Comparison of ENCODE assay signal across 9 cellular contexts in genomic region chr2:43217228-43218220, GRCh38. TPM values are rescaled to one million over a fixed set of nuclear protein-coding genes. Genes with fewer than 3 reads are reported as not detected.
DNase-seq lines count a peak whose midpoint lies in the region; ATAC-seq and TF ChIP-seq lines count a peak whose summit lies in the region.
"Had no signal": no experiment of that assay in that cellular context is flagged by ENCODE, and none has a peak within 500 bp of the region (broad histone marks: within the 10 kb centered on the region; RNA-seq: fewer than 3 reads in every experiment).

No MANE protein-coding gene starts in this region.

- H3K9me3 ChIP-seq in left lung (no peaks in the 10 kb centered on the region), thyroid gland (no peaks in the 10 kb centered on the region), Caco-2 (no peaks in the 10 kb centered on the region)
- H3K9me3 ChIP-seq: BE2C had no signal

- TF ChIP-seq CTCF in left lung (IDR thresholded peaks at IDR 0.05) (no peak), thyroid gland (IDR thresholded peaks at IDR 0.05) (no peak), Caco-2 (IDR thresholded peaks at IDR 0.05; ENCODE audit: insufficient read depth in 1 of 2, low read depth in 1 of 2, low read length in 1 of 2, severe bottlenecking in 1 of 2, unreplicated experiment in 1 of 2) (no peak)

- TF ChIP-seq POLR2A in thyroid gland (IDR thresholded peaks at IDR 0.05) = peak in 1 of 2 donors; percentile 12

- H3K27me3 ChIP-seq in left lung (no peaks in the 10 kb centered on the region), thyroid gland (no peaks in the 10 kb centered on the region), Caco-2 (replicated peaks; ENCODE audit: control insufficient read depth, insufficient read depth, low read length) (no peaks in the 10 kb centered on the region)
- H3K27me3 ChIP-seq: BE2C had no signal

- WGBS in thyroid gland, 2 donors = 41 to 49% methylated on average over 9 to 11 of the region's 14 CpGs

- H3K4me3 Mint-ChIP-seq in activated CD4-positive, alpha-beta T cell treated with anti-CD3 and anti-CD28 coated beads, Interleukin-2, amount 10 ng/mL, durations not matched to agents 24 days and 14 days = no peak overlapping the region
- peak overlapping the region; percentile 42 for H3K4me3 Mint-ChIP-seq in activated naive CD8-positive, alpha-beta T cell treated with anti-CD3 and anti-CD28 coated beads for 36 hours
- no peak overlapping the region for H3K4me3 Mint-ChIP-seq in Caco-2 (ENCODE audit: unreplicated experiment)

- no peak for DNase-seq in activated CD4-positive, alpha-beta T cell treated with anti-CD3 and anti-CD28 coated beads, Interleukin-2, amount 10 ng/mL, durations not matched to agents 24 days and 14 days
- no peak for DNase-seq in activated CD4-positive, alpha-beta T cell treated with anti-CD3 and anti-CD28 coated beads, Interleukin-2, amount 50 U/mL, for 4 hours
- no peak for DNase-seq in activated naive CD8-positive, alpha-beta T cell treated with anti-CD3 and anti-CD28 coated beads for 36 hours
- DNase-seq in left lung (no peak), thyroid gland (peak; percentile 51 to 64), Caco-2 (no peak)
- DNase-seq: BE2C had no signal

- H3K9me3 Mint-ChIP-seq in activated CD4-positive, alpha-beta T cell treated with anti-CD3 and anti-CD28 coated beads, Interleukin-2, amount 10 ng/mL, durations not matched to agents 24 days and 14 days = no peaks in the 10 kb centered on the region
- H3K9me3 Mint-ChIP-seq in activated naive CD8-positive, alpha-beta T cell treated with anti-CD3 and anti-CD28 coated beads for 36 hours = no peaks in the 10 kb centered on the region
- H3K9me3 Mint-ChIP-seq in Caco-2 (ENCODE audit: unreplicated experiment) = no peaks in the 10 kb centered on the region

- peak overlapping the region; percentile 99 for H3K27ac ChIP-seq in left lung
- peak overlapping the region; percentile 99 to 100 (median 100) for H3K27ac ChIP-seq in thyroid gland

- POLR2A ChIA-PET in Caco-2 (lab: Charles Lee) = interaction anchor here (1.0 to 3.1 kb wide), 2 partner anchors 9 to 56 kb away, joined by 3 to 9 read pairs; no protein-coding TSS in a partner anchor

- CTCF ChIA-PET in Caco-2 (lab: Charles Lee) = interaction anchor here (0.6 to 1.8 kb wide), 3 partner anchors 10 to 111 kb away, joined by 3 to 6 read pairs (median 5); no protein-coding TSS in a partner anchor

- H3K36me3 Mint-ChIP-seq in activated CD4-positive, alpha-beta T cell treated with anti-CD3 and anti-CD28 coated beads, Interleukin-2, amount 10 ng/mL, durations not matched to agents 24 days and 14 days (ENCODE audit: low read depth) = peaks cover 17% of the 10 kb centered on the region
- H3K36me3 Mint-ChIP-seq in activated naive CD8-positive, alpha-beta T cell treated with anti-CD3 and anti-CD28 coated beads for 36 hours = peaks cover 16% of the 10 kb centered on the region
- peaks cover 48% of the 10 kb centered on the region for H3K36me3 Mint-ChIP-seq in Caco-2 (ENCODE audit: insufficient read depth, unreplicated experiment)

- H3K4me3 ChIP-seq in left lung = no peak overlapping the region
- H3K4me3 ChIP-seq in thyroid gland (replicated peaks in 1 of 3) = no peak overlapping the region
- no peak overlapping the region for H3K4me3 ChIP-seq in Caco-2 (ENCODE audit: low read depth, low read length)

- H3K27me3 Mint-ChIP-seq in activated CD4-positive, alpha-beta T cell treated with anti-CD3 and anti-CD28 coated beads, Interleukin-2, amount 10 ng/mL, durations not matched to agents 24 days and 14 days = no peaks in the 10 kb centered on the region
- H3K27me3 Mint-ChIP-seq in activated naive CD8-positive, alpha-beta T cell treated with anti-CD3 and anti-CD28 coated beads for 36 hours = no peaks in the 10 kb centered on the region
- no peaks in the 10 kb centered on the region for H3K27me3 Mint-ChIP-seq in Caco-2 (ENCODE audit: insufficient read depth, unreplicated experiment)

- intact Hi-C loops in activated CD4-positive, alpha-beta T cell treated with anti-CD3 and anti-CD28 coated beads, Interleukin-2, amount 10 ng/mL, durations not matched to agents 24 days and 14 days (cut with micrococcal nuclease) = no loop called here
- intact Hi-C loops in left lung (cut with DNase I) = no loop called here
- intact Hi-C loops in thyroid gland (cut with DNase I) = loop anchor here (2.0 kb wide), 1 partner anchor 59 kb away; no protein-coding TSS in a partner anchor
- intact Hi-C loops in Caco-2 (cut with micrococcal nuclease; ENCODE audit: unreplicated experiment) = loop anchor here (2.0 kb wide), 1 partner anchor 177 kb away; no protein-coding TSS in a partner anchor

- H3K4me1 Mint-ChIP-seq in activated CD4-positive, alpha-beta T cell treated with anti-CD3 and anti-CD28 coated beads, Interleukin-2, amount 10 ng/mL, durations not matched to agents 24 days and 14 days = peaks cover 43% of the 10 kb centered on the region
- peaks cover 50% of the 10 kb centered on the region for H3K4me1 Mint-ChIP-seq in activated naive CD8-positive, alpha-beta T cell treated with anti-CD3 and anti-CD28 coated beads for 36 hours
- H3K4me1 Mint-ChIP-seq in Caco-2 (ENCODE audit: low read depth, unreplicated experiment) = peaks cover 37% of the 10 kb centered on the region

- BruUV-seq in Caco-2 (replicated peaks; lab: Mats Ljungman, UMichigan) = no TSS peak

- no peaks in the 10 kb centered on the region for H3K36me3 ChIP-seq in left lung
- H3K36me3 ChIP-seq in thyroid gland = peaks cover 6 to 8% of the 10 kb centered on the region in 2 donors
- H3K36me3 ChIP-seq in Caco-2 (ENCODE audit: control insufficient read depth, insufficient read depth, low read length) = 0 out of 2 replicates have a peak, but pooled peaks cover 1% of the 10 kb centered on the region
- H3K36me3 ChIP-seq: BE2C had no signal

- peak overlapping the region; percentile 75 for H3K27ac Mint-ChIP-seq in activated CD4-positive, alpha-beta T cell treated with anti-CD3 and anti-CD28 coated beads, Interleukin-2, amount 10 ng/mL, durations not matched to agents 24 days and 14 days
- peak overlapping the region; percentile 79 for H3K27ac Mint-ChIP-seq in activated naive CD8-positive, alpha-beta T cell treated with anti-CD3 and anti-CD28 coated beads for 36 hours
- no peak overlapping the region for H3K27ac Mint-ChIP-seq in Caco-2 (ENCODE audit: unreplicated experiment)

- ATAC-seq in left lung (no peak), HG02852 (IDR thresholded peaks at IDR 0.05; ENCODE audit: unreplicated experiment) (no peak), GM18870 (IDR thresholded peaks at IDR 0.05; ENCODE audit: unreplicated experiment) (no peak)

- H3K4me1 ChIP-seq in left lung (peaks cover 41 to 76% of the 10 kb centered on the region in 2 donors), thyroid gland (peaks cover 30 to 41% of the 10 kb centered on the region in 2 donors), Caco-2 (peaks cover 40% of the 10 kb centered on the region)

RNA-seq across cellular contexts. Expression of gene ZFP36L2, which starts 8.9 kb away (rescaled TPM):
- 92.8 and 93.1 TPM in 2 replicates for total RNA-seq in activated CD4-positive, alpha-beta T cell treated with anti-CD3 and anti-CD28 coated beads, Interleukin-2, amount 10 ng/mL, durations not matched to agents 24 days and 14 days
- total RNA-seq in activated naive CD8-positive, alpha-beta T cell treated with anti-CD3 and anti-CD28 coated beads for 36 hours = 10 to 100 TPM; 58.2 to 58.4 TPM
- 100 to 1,000 TPM in 1 of 2 donors, 10 to 100 TPM in 1; 72.2 to 112 TPM for total RNA-seq in left lung
- total RNA-seq in thyroid gland = 100 to 1,000 TPM; 146 to 287 (median 172) TPM
- total RNA-seq in Caco-2 (2022) = 225 and 237 TPM in 2 replicates

Comparison
In these comparisons a context has a peak if more than half of its experiments do, and no peak if none do; other contexts are left out.
1. DNase-seq: peak in thyroid gland (2 of 2); none in activated CD4-positive, alpha-beta T cell treated with anti-CD3 and anti-CD28 coated beads, Interleukin-2, amount 10 ng/mL, durations not matched to agents 24 days and 14 days (single experiment), activated CD4-positive, alpha-beta T cell treated with anti-CD3 and anti-CD28 coated beads, Interleukin-2, amount 50 U/mL, for 4 hours (0 of 2), activated naive CD8-positive, alpha-beta T cell treated with anti-CD3 and anti-CD28 coated beads for 36 hours (single experiment), left lung (0 of 2) and Caco-2 (0 of 2).
2. intact Hi-C loops: an anchor here in thyroid gland (2.0 kb wide) and Caco-2 (2.0 kb wide); none called in activated CD4-positive, alpha-beta T cell treated with anti-CD3 and anti-CD28 coated beads, Interleukin-2, amount 10 ng/mL, durations not matched to agents 24 days and 14 days and left lung.